In the genomic region with DNA sequence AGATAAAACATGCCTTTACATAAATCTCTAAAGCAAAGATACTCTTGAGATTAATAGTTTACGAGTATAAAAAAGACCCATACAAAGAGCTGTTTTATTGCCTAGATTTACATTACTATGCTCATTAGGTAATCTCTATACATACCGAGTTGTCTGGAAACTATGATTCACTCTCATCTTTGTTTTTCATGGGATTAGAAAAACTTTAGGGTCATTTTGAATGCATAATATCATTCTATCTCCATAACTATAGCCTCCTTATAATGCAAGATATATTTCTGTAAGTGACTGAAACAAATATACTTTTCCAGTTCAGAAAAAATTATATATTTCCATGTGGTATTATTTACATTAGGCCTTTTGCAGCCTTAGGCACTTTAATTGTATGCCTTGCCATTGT, we compare ENCODE assay signal across 35 cellular contexts.
"Had no signal": no experiment of that assay in that cellular context is flagged by ENCODE, and none has a peak within 500 bp of the region (broad histone marks: within the 10 kb centered on the region; RNA-seq: fewer than 3 reads in every experiment).

No MANE protein-coding gene starts in this region.

- H3K4me3 ChIP-seq: MG63 had no signal

- H3K27me3 ChIP-seq: MG63 had no signal

- H3K36me3 ChIP-seq: MG63 had no signal

- H3K27ac ChIP-seq: KMS-11 had no signal

- DNase-seq: Karpas-422, Kasumi-1, MG63, MM.1S, MV-4-11, NCI-H1048, NCI-H1092, NCI-H1092 treated with DMSO at 0.1 percent for 48 hours, NCI-H1105, NCI-H1105 treated with DMSO at 0.1 percent for 48 hours, NCI-H1417, NCI-H1417 treated with DMSO at 0.1 percent for 48 hours, NCI-H1436, NCI-H1436 treated with DMSO at 0.1 percent for 48 hours, NCI-H146, NCI-H1694, NCI-H1694 treated with DMSO at 0.1 percent for 48 hours, NCI-H187, NCI-H187 treated with DMSO at 0.1 percent for 48 hours, NCI-H1930, NCI-H2029, NCI-H2029 treated with DMSO at 0.1 percent for 48 hours, NCI-H2081, NCI-H2081 treated with DMSO at 0.1 percent for 48 hours, NCI-H2107, NCI-H2171, NCI-H2171 treated with DMSO at 0.1 percent for 48 hours, NCI-H2227 treated with DMSO at 0.1 percent for 48 hours, NCI-H226, NCI-H345, NCI-H446, NCI-H446 treated with DMSO at 0.1 percent for 48 hours, NCI-H510A, NCI-H510A treated with DMSO at 0.1 percent for 48 hours had no signal
